Comparison of ENCODE assay signal across 1 cellular context in genomic region chr11:794766-795637, GRCh38.
TF ChIP-seq lines count a peak whose summit lies in the region.

No MANE protein-coding gene starts in this region.

TF ChIP-seq in IMR-90, 13 proteins besides CTCF, POLR2A, EP300 and RAD21:
- TF ChIP-seq USF2 (IDR thresholded peaks at IDR 0.05; ENCODE audit: low read depth, low read length) (peak; percentile 27; the same call in 1 of the 2 replicates), BHLHE40 (IDR thresholded peaks at IDR 0.05; ENCODE audit: low read depth, low read length) (peak; percentile 92), NFE2L2 (IDR thresholded peaks at IDR 0.05; ENCODE audit: low read depth, low read length) (no peak)
